In genomic region chr2:120227111-120227991, GRCh38 we compare ENCODE assay signal across 16 cellular contexts. TPM values are rescaled to one million over a fixed set of nuclear protein-coding genes. Genes with fewer than 3 reads are reported as not detected.
DNase-seq lines count a peak whose midpoint lies in the region; ATAC-seq and TF ChIP-seq lines count a peak whose summit lies in the region.
"Had no signal": no experiment of that assay in that cellular context is flagged by ENCODE, and none has a peak within 500 bp of the region (broad histone marks: within the 10 kb centered on the region; RNA-seq: fewer than 3 reads in every experiment).

No MANE protein-coding gene starts in this region.

- peaks cover 3% of the 10 kb centered on the region; the same call in 1 of the 2 replicates for H3F3A ChIP-seq in DOHH2 (ENCODE audit: control insufficient read depth, insufficient read depth)

- peak in 1 of 2 donors; percentile 13 for ATAC-seq in activated naive CD4-positive, alpha-beta T cell treated with anti-CD3 and anti-CD28 coated beads, Interleukin-2, amount 50 U/mL, for 72 hours
- ATAC-seq in HG02870 (IDR thresholded peaks at IDR 0.05; ENCODE audit: unreplicated experiment) (no peak), GM18868 (IDR thresholded peaks at IDR 0.05; ENCODE audit: unreplicated experiment) (no peak)
- ATAC-seq: gastrocnemius medialis, left colon had no signal

- H3K4me1 ChIP-seq in DOHH2 (ENCODE audit: control insufficient read depth, low read length), result peaks cover 59% of the 10 kb centered on the region

- no peak for TF ChIP-seq CTCF in DOHH2 (IDR thresholded peaks at IDR 0.05; ENCODE audit: low read depth, low read length, poor library complexity, severe bottlenecking)

- DNase-seq in OCI-M1 (lab: John Stamatoyannopoulos, UW) (peak; percentile 40), posterior vena cava (ENCODE audit: low spot score) (peak; percentile 62), RPMI8226 (no peak), midbrain (lab: John Stamatoyannopoulos, UW) (no peak)
- DNase-seq in activated naive CD4-positive, alpha-beta T cell treated with anti-CD3 and anti-CD28 coated beads, Interleukin-2, amount 50 U/mL, for 72 hours (ENCODE audit: low spot score in 2 of 2), result no peak
- DNase-seq: activated B cell treated with CpG ODN at 0.5 μM for 24 hours, amygdala, HCEC 1CT, Karpas-422, stomach had no signal

- H3K27me3 ChIP-seq in DOHH2 (ENCODE audit: control insufficient read depth, low read length), result no peaks in the 10 kb centered on the region
- H3K27me3 ChIP-seq: gastrocnemius medialis, stomach had no signal

- H3K9me2 ChIP-seq in DOHH2 (replicated peaks; ENCODE audit: control insufficient read depth, low read length), result no peaks in the 10 kb centered on the region

- H4K20me1 ChIP-seq in DOHH2 (ENCODE audit: control insufficient read depth, insufficient read depth, low read depth, low read length), result no peaks in the 10 kb centered on the region

- intact Hi-C loops in posterior vena cava (cut with DNase I), result no loop called here

- no peak overlapping the region for H3K4me3 ChIP-seq in DOHH2 (ENCODE audit: low read length)
- H3K4me3 ChIP-seq: gastrocnemius medialis, stomach had no signal

- peaks cover 9 to 21% of the 10 kb centered on the region in 2 donors for H3K36me3 Mint-ChIP-seq in activated naive CD4-positive, alpha-beta T cell treated with anti-CD3 and anti-CD28 coated beads, Interleukin-2, amount 50 U/mL, for 72 hours

- H3K36me3 ChIP-seq in DOHH2 (ENCODE audit: control insufficient read depth, low read length), result peaks cover 3% of the 10 kb centered on the region; the same call in 1 of the 2 replicates
- H3K36me3 ChIP-seq: gastrocnemius medialis, neutrophil, stomach had no signal

- H3K9me3 Mint-ChIP-seq in activated naive CD4-positive, alpha-beta T cell treated with anti-CD3 and anti-CD28 coated beads, Interleukin-2, amount 50 U/mL, for 72 hours, result peaks cover 0 to 2% of the 10 kb centered on the region in 2 donors

- H3K27ac ChIP-seq in DOHH2 (ENCODE audit: low read depth, low read length), result no peak overlapping the region
- H3K27ac ChIP-seq: gastrocnemius medialis, neutrophil, stomach had no signal

- peak overlapping the region; percentile 50 to 86 for H3K27ac Mint-ChIP-seq in activated naive CD4-positive, alpha-beta T cell treated with anti-CD3 and anti-CD28 coated beads, Interleukin-2, amount 50 U/mL, for 72 hours
- H3K27ac Mint-ChIP-seq: activated B cell treated with CpG ODN at 0.5 μM for 24 hours had no signal

- H3K9me3 ChIP-seq in DOHH2 (ENCODE audit: control insufficient read depth, insufficient read depth, low read length), result peaks cover 3% of the 10 kb centered on the region; the same call in 1 of the 2 replicates
- H3K9me3 ChIP-seq: gastrocnemius medialis, neutrophil had no signal

- peaks cover 6% of the 10 kb centered on the region for H3K79me2 ChIP-seq in DOHH2 (ENCODE audit: control insufficient read depth, low read length)

- peak overlapping the region; percentile 42 for H3K4me2 ChIP-seq in DOHH2 (ENCODE audit: low read length)

RNA-seq across cellular contexts. Expression of gene TMEM185B, which starts 4.2 kb away (rescaled TPM):
- 10 to 100 TPM; 11.9 to 22.5 TPM for total RNA-seq in activated naive CD4-positive, alpha-beta T cell treated with anti-CD3 and anti-CD28 coated beads, Interleukin-2, amount 50 U/mL, for 72 hours
- 10 to 100 TPM; 16.0 to 22.7 TPM for total RNA-seq in posterior vena cava

RNA-seq across cellular contexts. Expression of gene RALB, which starts 25.3 kb away (rescaled TPM):
- 10 to 100 TPM; 25.9 to 66.7 TPM for total RNA-seq in activated naive CD4-positive, alpha-beta T cell treated with anti-CD3 and anti-CD28 coated beads, Interleukin-2, amount 50 U/mL, for 72 hours
- total RNA-seq in posterior vena cava, result 10 to 100 TPM; 42.5 to 55.0 TPM

Comparison
In these comparisons a context has a peak if more than half of its experiments do, and no peak if none do; other contexts are left out.
1. DNase-seq: peak in OCI-M1 (single experiment) and posterior vena cava (single experiment); none in activated naive CD4-positive, alpha-beta T cell treated with anti-CD3 and anti-CD28 coated beads, Interleukin-2, amount 50 U/mL, for 72 hours (0 of 2), RPMI8226 (single experiment) and midbrain (single experiment).